In the genomic region with DNA sequence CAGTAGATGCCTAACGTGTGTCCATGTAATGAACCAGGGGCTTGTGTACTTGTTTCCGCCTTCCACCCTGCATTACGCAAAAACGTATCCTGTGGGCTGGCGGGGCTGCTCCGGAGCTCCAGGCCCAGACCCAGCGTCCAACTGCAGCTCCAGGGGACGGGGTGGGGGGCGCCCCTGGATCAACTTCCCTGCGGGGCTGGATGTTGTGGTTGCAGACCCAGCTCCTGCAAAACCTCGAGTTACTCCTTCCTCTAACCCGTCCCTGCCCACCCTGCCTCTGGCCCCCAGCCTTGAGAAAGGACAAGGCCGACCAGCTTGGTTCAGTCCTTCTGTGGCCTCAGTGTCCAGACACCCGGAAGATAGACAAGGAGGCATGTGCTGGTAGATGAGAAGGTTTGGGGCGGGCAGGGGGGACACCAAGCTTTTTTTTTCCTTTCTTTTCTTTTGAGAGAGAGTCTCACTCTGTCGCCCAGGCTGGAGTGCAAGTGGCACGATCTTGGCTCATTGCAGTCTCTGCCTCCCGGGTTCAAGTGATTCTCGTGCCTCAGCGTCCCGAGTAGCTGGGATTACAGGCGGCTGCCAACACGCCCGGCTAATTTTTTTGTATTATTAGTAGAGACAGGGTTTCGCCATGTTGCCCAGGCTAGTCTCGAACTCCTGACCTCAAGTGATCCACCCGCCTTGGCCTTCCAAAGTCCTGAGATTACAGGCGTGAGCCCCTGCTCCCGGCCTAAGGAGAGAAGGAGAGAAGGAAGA, we compare ENCODE assay signal across 1 cellular context.
A peak's percentile ranks its signal among the peaks of the same experiment; 100 is the strongest.
TF ChIP-seq lines count a peak whose summit lies in the region.

No MANE protein-coding gene starts in this region.

TF ChIP-seq in K562, 482 proteins besides CTCF, POLR2A, EP300 and RAD21 (continued from another document):
- TF ChIP-seq TEAD1 (CRISPR knock-in tag; IDR thresholded peaks at IDR 0.05) (0 out of 4 replicates have a peak, but pooled peaks of 1 of the 2 experiments have one; percentile 9), MTA3 (IDR thresholded peaks at IDR 0.05; ENCODE audit: borderline replicate concordance) (no peak), ZKSCAN1 (IDR thresholded peaks at IDR 0.05; ENCODE audit: low read depth, low read length) (no peak), RFX7 (CRISPR knock-in tag; IDR thresholded peaks at IDR 0.05) (no peak), TOE1 (IDR thresholded peaks at IDR 0.05; ENCODE audit: borderline replicate concordance) (no peak), TOE1 (CRISPR knock-in tag; IDR thresholded peaks at IDR 0.05; ENCODE audit: borderline replicate concordance, low read depth) (no peak), JUNB (CRISPR knock-in tag; conservative IDR thresholded peaks at IDR 0.05) (no peak), OTX1 (CRISPR knock-in tag; IDR thresholded peaks at IDR 0.05) (no peak), KAT7 (CRISPR knock-in tag; IDR thresholded peaks at IDR 0.05; ENCODE audit: borderline replicate concordance) (0 out of 2 replicates have a peak, but pooled peaks have one; percentile 17), XRCC3 (IDR thresholded peaks at IDR 0.05) (no peak), ZFX (CRISPR knock-in tag; IDR thresholded peaks at IDR 0.05) (no peak), PHB (CRISPR knock-in tag; IDR thresholded peaks at IDR 0.05) (no peak), POLR2AphosphoS2 (IDR thresholded peaks at IDR 0.05; ENCODE audit: low read length) (no peak), PHF8 (IDR thresholded peaks at IDR 0.05; ENCODE audit: borderline replicate concordance, low read length) (no peak)
- TF ChIP-seq, protein P1, sequence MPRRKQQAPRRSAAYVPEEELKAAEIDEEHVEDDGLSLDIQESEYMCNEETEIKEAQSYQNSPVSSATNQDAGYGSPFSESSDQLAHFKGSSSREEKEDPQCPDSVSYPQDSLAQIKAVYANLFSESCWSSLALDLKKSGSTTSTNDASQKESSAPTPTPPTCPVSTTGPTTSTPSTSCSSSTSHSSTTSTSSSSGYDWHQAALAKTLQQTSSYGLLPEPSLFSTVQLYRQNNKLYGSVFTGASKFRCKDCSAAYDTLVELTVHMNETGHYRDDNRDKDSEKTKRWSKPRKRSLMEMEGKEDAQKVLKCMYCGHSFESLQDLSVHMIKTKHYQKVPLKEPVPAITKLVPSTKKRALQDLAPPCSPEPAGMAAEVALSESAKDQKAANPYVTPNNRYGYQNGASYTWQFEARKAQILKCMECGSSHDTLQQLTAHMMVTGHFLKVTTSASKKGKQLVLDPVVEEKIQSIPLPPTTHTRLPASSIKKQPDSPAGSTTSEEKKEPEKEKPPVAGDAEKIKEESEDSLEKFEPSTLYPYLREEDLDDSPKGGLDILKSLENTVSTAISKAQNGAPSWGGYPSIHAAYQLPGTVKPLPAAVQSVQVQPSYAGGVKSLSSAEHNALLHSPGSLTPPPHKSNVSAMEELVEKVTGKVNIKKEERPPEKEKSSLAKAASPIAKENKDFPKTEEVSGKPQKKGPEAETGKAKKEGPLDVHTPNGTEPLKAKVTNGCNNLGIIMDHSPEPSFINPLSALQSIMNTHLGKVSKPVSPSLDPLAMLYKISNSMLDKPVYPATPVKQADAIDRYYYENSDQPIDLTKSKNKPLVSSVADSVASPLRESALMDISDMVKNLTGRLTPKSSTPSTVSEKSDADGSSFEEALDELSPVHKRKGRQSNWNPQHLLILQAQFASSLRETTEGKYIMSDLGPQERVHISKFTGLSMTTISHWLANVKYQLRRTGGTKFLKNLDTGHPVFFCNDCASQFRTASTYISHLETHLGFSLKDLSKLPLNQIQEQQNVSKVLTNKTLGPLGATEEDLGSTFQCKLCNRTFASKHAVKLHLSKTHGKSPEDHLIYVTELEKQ (CRISPR knock-in tag; IDR thresholded peaks at IDR 0.05) = no peak
- TF ChIP-seq, protein P2, sequence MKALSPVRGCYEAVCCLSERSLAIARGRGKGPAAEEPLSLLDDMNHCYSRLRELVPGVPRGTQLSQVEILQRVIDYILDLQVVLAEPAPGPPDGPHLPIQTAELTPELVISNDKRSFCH (CRISPR knock-in tag; IDR thresholded peaks at IDR 0.05) = no peak
- TF ChIP-seq, protein P2 (tag; IDR thresholded peaks at IDR 0.05) = no peak
